21 cellular contexts compared by ENCODE assay signal in the genomic region with DNA sequence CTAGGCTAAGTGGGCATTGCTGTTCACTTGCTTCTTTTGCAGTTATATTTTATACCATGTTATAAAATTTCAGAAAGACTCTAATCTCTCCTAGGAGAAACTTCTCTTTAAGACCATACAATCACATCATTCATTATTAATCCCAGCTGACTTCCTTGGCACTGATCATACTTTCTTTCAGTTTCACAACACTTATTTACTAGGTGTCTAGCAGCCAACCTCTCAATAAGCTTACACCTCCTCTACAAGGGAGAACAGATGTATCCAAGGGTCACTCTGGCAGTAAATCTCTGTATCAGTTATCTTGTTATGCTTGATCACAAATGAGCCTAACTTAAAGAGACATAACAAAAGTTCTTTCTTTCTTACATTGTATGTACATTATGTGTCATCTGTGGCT.
DNase-seq lines count a peak whose midpoint lies in the region; ATAC-seq, FAIRE-seq and TF ChIP-seq lines count a peak whose summit lies in the region.
"Had no signal": no experiment of that assay in that cellular context is flagged by ENCODE, and none has a peak within 500 bp of the region (broad histone marks: within the 10 kb centered on the region; RNA-seq: fewer than 3 reads in every experiment).

No MANE protein-coding gene starts in this region.

- no peaks in the 10 kb centered on the region for H3K9me3 Mint-ChIP-seq in activated T-cell treated with anti-CD3 and anti-CD28 coated beads, Interleukin-2, amount 50 U/mL, for 72 hours
- H3K9me3 Mint-ChIP-seq: activated naive CD4-positive, alpha-beta T cell treated with anti-CD3 and anti-CD28 coated beads for 36 hours; stimulated activated naive B cell treated with anti-CD40 and anti-IgM and Interleukin-4, amounts not matched to agents 10 μg/mL and 1 μg/mL and 100 μg/mL, for 72 hours had no signal

- in situ Hi-C loops in SK-MEL-5 (cut with HindIII; ENCODE audit: low pct_unique_long_range_greater_than_20kb, low sequenced_read_pairs): no loop called here

- no peaks in the 10 kb centered on the region for H3K27me3 Mint-ChIP-seq in activated T-cell treated with anti-CD3 and anti-CD28 coated beads, Interleukin-2, amount 50 U/mL, for 72 hours (ENCODE audit: low read depth)
- H3K27me3 Mint-ChIP-seq: stimulated activated naive B cell treated with anti-CD40 and anti-IgM and Interleukin-4, amounts not matched to agents 10 μg/mL and 1 μg/mL and 100 μg/mL, for 72 hours had no signal

- TF ChIP-seq CTCF in fibroblast of pulmonary artery (IDR thresholded peaks at IDR 0.05; ENCODE audit: low read length, missing control alignments): no peak
- no peak for TF ChIP-seq CTCF in testis (IDR thresholded peaks at IDR 0.05)

- peaks cover 2% of the 10 kb centered on the region in 2 donors for H3K36me3 ChIP-seq in small intestine (ENCODE audit: control insufficient read depth in 2 of 2, insufficient read depth in 2 of 2, low read length in 2 of 2)
- H3K36me3 ChIP-seq in testis (ENCODE audit: low read depth, missing control alignments): no peaks in the 10 kb centered on the region
- H3K36me3 ChIP-seq: SJSA1 had no signal

- peaks cover 0 to 5% of the 10 kb centered on the region in 2 donors for H3K36me3 Mint-ChIP-seq in activated T-cell treated with anti-CD3 and anti-CD28 coated beads, Interleukin-2, amount 50 U/mL, for 72 hours (ENCODE audit: insufficient read depth in 2 of 2)

- no peak for DNase-seq in activated T-cell treated with anti-CD3 and anti-CD28 coated beads, Interleukin-2, amount 50 U/mL, for 72 hours
- DNase-seq in activated T-cell treated with anti-CD3 and anti-CD28 coated beads, Interleukin-2, amount 50 U/mL, for 48 hours: no peak
- peak; percentile 17 for DNase-seq in SK-MEL-5 (ENCODE audit: low read depth, low spot score)
- DNase-seq in fibroblast of pulmonary artery (ENCODE audit: low read depth): peak; percentile 2
- peak; percentile 90 for DNase-seq in small intestine
- DNase-seq in Kasumi-1 (lab: John Stamatoyannopoulos, UW): no peak
- DNase-seq in testis: no peak
- DNase-seq: activated CD4-positive, CD25-positive, alpha-beta regulatory T cell treated with anti-CD3 and anti-CD28 coated beads, Interleukin-2, amount 50 U/mL, for 72 hours; activated CD8-positive, alpha-beta memory T cell treated with anti-CD3 and anti-CD28 coated beads, Interleukin-2, amount 50 U/mL, for 48 hours; activated naive CD4-positive, alpha-beta T cell treated with anti-CD3 and anti-CD28 coated beads for 36 hours; DMS79; left ventricle myocardium inferior; NCI-H1105; retina; stimulated activated naive B cell treated with anti-CD40 and anti-IgM and Interleukin-4, amounts not matched to agents 10 μg/mL and 1 μg/mL and 100 μg/mL, for 72 hours; tibial artery had no signal

- H3K4me3 ChIP-seq in fibroblast of pulmonary artery (replicated peaks; ENCODE audit: low read depth, low read length) (no peak overlapping the region), small intestine (ENCODE audit: low read depth in 1 of 2, low read length in 2 of 2) (no peak overlapping the region), testis (no peak overlapping the region)
- H3K4me3 ChIP-seq: coronary artery, K562, left ventricle myocardium inferior, SJSA1, tibial artery had no signal

- intact Hi-C loops in testis (cut with DNase I; ENCODE audit: low total_unique reads): no loop called here

- H3K27ac Mint-ChIP-seq in activated T-cell treated with anti-CD3 and anti-CD28 coated beads, Interleukin-2, amount 50 U/mL, for 72 hours: peak overlapping the region; percentile 42
- H3K27ac Mint-ChIP-seq: activated naive CD4-positive, alpha-beta T cell treated with anti-CD3 and anti-CD28 coated beads for 36 hours had no signal

- H3K9me3 ChIP-seq in small intestine (ENCODE audit: control insufficient read depth, low read depth): no peaks in the 10 kb centered on the region
- H3K9me3 ChIP-seq in testis: no peaks in the 10 kb centered on the region
- H3K9me3 ChIP-seq: left ventricle myocardium inferior, SJSA1, tibial artery had no signal

- H3K27me3 ChIP-seq in small intestine (ENCODE audit: control insufficient read depth in 2 of 2, insufficient read depth in 2 of 2, low read length in 2 of 2) (no peaks in the 10 kb centered on the region), testis (no peaks in the 10 kb centered on the region)
- H3K27me3 ChIP-seq: SJSA1, tibial artery had no signal

- peak overlapping the region in 1 of 2 donors; percentile 19 for H3K4me3 Mint-ChIP-seq in activated T-cell treated with anti-CD3 and anti-CD28 coated beads, Interleukin-2, amount 50 U/mL, for 72 hours
- H3K4me3 Mint-ChIP-seq: activated naive CD4-positive, alpha-beta T cell treated with anti-CD3 and anti-CD28 coated beads for 36 hours; stimulated activated naive B cell treated with anti-CD40 and anti-IgM and Interleukin-4, amounts not matched to agents 10 μg/mL and 1 μg/mL and 100 μg/mL, for 72 hours had no signal

- H3K4me1 Mint-ChIP-seq in activated T-cell treated with anti-CD3 and anti-CD28 coated beads, Interleukin-2, amount 50 U/mL, for 72 hours (ENCODE audit: low read depth): peaks cover 5% of the 10 kb centered on the region

- no peak for TF ChIP-seq POLR2A in testis (IDR thresholded peaks at IDR 0.05)

- H3K27ac ChIP-seq in small intestine (ENCODE audit: low read depth in 1 of 2, low read length in 1 of 2) (peak overlapping the region; percentile 44 to 64), testis (no peak overlapping the region)
- H3K27ac ChIP-seq: coronary artery, left ventricle myocardium inferior, SJSA1, tibial artery had no signal

- peak in 1 of 2 donors; percentile 25 for ATAC-seq in activated T-cell treated with anti-CD3 and anti-CD28 coated beads, Interleukin-2, amount 50 U/mL, for 72 hours (replicated peaks in 1 of 2)
- ATAC-seq in GM18907 (IDR thresholded peaks at IDR 0.05; ENCODE audit: unreplicated experiment): no peak
- ATAC-seq: K562; stimulated activated naive B cell treated with anti-CD40 and anti-IgM and Interleukin-4, amounts not matched to agents 10 μg/mL and 1 μg/mL and 100 μg/mL, for 72 hours had no signal

- FAIRE-seq in small intestine (lab: Jason Lieb, UNC): no peak
- FAIRE-seq: H54, K562 had no signal

- peaks cover 5 to 12% of the 10 kb centered on the region in 2 donors for H3K4me1 ChIP-seq in small intestine (ENCODE audit: control insufficient read depth in 2 of 2, insufficient read depth in 1 of 2, low read depth in 1 of 2, low read length in 1 of 2)
- no peaks in the 10 kb centered on the region for H3K4me1 ChIP-seq in testis
- H3K4me1 ChIP-seq: SJSA1, tibial artery had no signal

Comparison
In these comparisons a context has a peak if more than half of its experiments do, and no peak if none do; other contexts are left out.
1. DNase-seq: peak in SK-MEL-5 (single experiment), fibroblast of pulmonary artery (single experiment) and small intestine (single experiment); none in activated T-cell treated with anti-CD3 and anti-CD28 coated beads, Interleukin-2, amount 50 U/mL, for 72 hours (0 of 2), activated T-cell treated with anti-CD3 and anti-CD28 coated beads, Interleukin-2, amount 50 U/mL, for 48 hours (0 of 2), Kasumi-1 (0 of 2) and testis (single experiment).
2. H3K27ac ChIP-seq: peak in small intestine (2 of 2); none in testis (0 of 2).